Comparison of ENCODE assay signal across 23 cellular contexts in genomic region chr12:27626239-27626638, GRCh38.
DNase-seq lines count a peak whose midpoint lies in the region; ATAC-seq and TF ChIP-seq lines count a peak whose summit lies in the region.
"Had no signal": no experiment of that assay in that cellular context is flagged by ENCODE, and none has a peak within 500 bp of the region (broad histone marks: within the 10 kb centered on the region; RNA-seq: fewer than 3 reads in every experiment).

No MANE protein-coding gene starts in this region.

- intact Hi-C loops in Right ventricle myocardium superior (cut with DNase I) (no loop called here), cardiac septum (cut with DNase I) (no loop called here), testis (cut with DNase I; ENCODE audit: low total_unique reads) (no loop called here)

- H3K27ac Mint-ChIP-seq in endodermal cell, result peak overlapping the region; percentile 3
- H3K27ac Mint-ChIP-seq in T-helper 2 cell treated with Interferon-gamma antibody and Interleukin-4, amounts not matched to agents 5 μg/mL and 100 μg/mL, for 36 hours, result no peak overlapping the region
- H3K27ac Mint-ChIP-seq: stimulated activated naive CD8-positive, alpha-beta T cell treated with anti-CD3 and anti-CD28 coated beads, Interleukin-15, Interleukin-2, amounts not matched to agents 100 ng/mL and 50 ng/mL, for 24 hours had no signal

- H4K8ac ChIP-seq in mesendoderm (ENCODE audit: low read depth, low read length), result no peak overlapping the region

- no peak overlapping the region for H4K5ac ChIP-seq in mesendoderm (ENCODE audit: low read length)

- H3K9me3 Mint-ChIP-seq in endodermal cell, result no peaks in the 10 kb centered on the region
- no peaks in the 10 kb centered on the region for H3K9me3 Mint-ChIP-seq in T-helper 2 cell treated with Interferon-gamma antibody and Interleukin-4, amounts not matched to agents 5 μg/mL and 100 μg/mL, for 36 hours
- H3K9me3 Mint-ChIP-seq: stimulated activated naive CD8-positive, alpha-beta T cell treated with anti-CD3 and anti-CD28 coated beads, Interleukin-15, Interleukin-2, amounts not matched to agents 100 ng/mL and 50 ng/mL, for 24 hours had no signal

- no peak overlapping the region for H3K56ac ChIP-seq in mesendoderm (ENCODE audit: low read length)

- H3K4me3 ChIP-seq in endodermal cell (ENCODE audit: low read length) (no peak overlapping the region), mesendoderm (ENCODE audit: low read length) (no peak overlapping the region), testis (no peak overlapping the region)
- H3K4me3 ChIP-seq: skin epidermis had no signal

- ATAC-seq in Right ventricle myocardium superior (ENCODE audit: poor library complexity), result peak; percentile 26
- ATAC-seq in GM21381 (IDR thresholded peaks at IDR 0.05; ENCODE audit: unreplicated experiment), result no peak
- ATAC-seq: HepG2 had no signal

- peaks cover 4% of the 10 kb centered on the region for H3K79me2 ChIP-seq in mesendoderm (ENCODE audit: control insufficient read depth, insufficient read depth, low read length)

- H3K27me3 Mint-ChIP-seq in endodermal cell (ENCODE audit: insufficient read depth), result no peaks in the 10 kb centered on the region
- peaks cover under 1% of the 10 kb centered on the region for H3K27me3 Mint-ChIP-seq in T-helper 2 cell treated with Interferon-gamma antibody and Interleukin-4, amounts not matched to agents 5 μg/mL and 100 μg/mL, for 36 hours (ENCODE audit: low read depth)
- H3K27me3 Mint-ChIP-seq: naive B cell; stimulated activated naive CD8-positive, alpha-beta T cell treated with anti-CD3 and anti-CD28 coated beads, Interleukin-15, Interleukin-2, amounts not matched to agents 100 ng/mL and 50 ng/mL, for 24 hours had no signal

- H3K9ac ChIP-seq in endodermal cell (ENCODE audit: extremely low read depth, low read length, poor library complexity, severe bottlenecking), result peak overlapping the region; percentile 4
- no peak overlapping the region for H3K9ac ChIP-seq in mesendoderm (ENCODE audit: low read length)

- H2BK120ac ChIP-seq in mesendoderm (ENCODE audit: low read depth, low read length), result no peak overlapping the region

- H3K79me1 ChIP-seq in mesendoderm (ENCODE audit: low read length), result peaks cover 5% of the 10 kb centered on the region

- H3K27me3 ChIP-seq in endodermal cell (ENCODE audit: control insufficient read depth, insufficient read depth, low read length, poor library complexity, severe bottlenecking) (no peaks in the 10 kb centered on the region), mesendoderm (ENCODE audit: insufficient read depth, low read length, poor library complexity) (no peaks in the 10 kb centered on the region), testis (no peaks in the 10 kb centered on the region)

- no peak overlapping the region for H3K23ac ChIP-seq in mesendoderm (ENCODE audit: low read length)

- 83 to 88% methylated on average over 1 to 6 of the region's 6 CpGs for WGBS in endodermal cell (ENCODE audit: insufficient coverage in 1 of 2, insufficient read length in 1 of 2), 2 experiments
- no CpG with 5 or more reads among the region's 6 CpGs for WGBS in mesendoderm (ENCODE audit: extremely low coverage, insufficient coverage, low lambda C conversion rate)
- WGBS in testis, 2 donors, result 90 to 96% methylated on average over 6 of the region's 6 CpGs

- H2AK5ac ChIP-seq in mesendoderm (ENCODE audit: low read length), result no peak overlapping the region

- peaks cover 1% of the 10 kb centered on the region for H3K36me3 Mint-ChIP-seq in endodermal cell (ENCODE audit: low read depth)
- peaks cover 1% of the 10 kb centered on the region for H3K36me3 Mint-ChIP-seq in T-helper 2 cell treated with Interferon-gamma antibody and Interleukin-4, amounts not matched to agents 5 μg/mL and 100 μg/mL, for 36 hours (ENCODE audit: low read depth)
- H3K36me3 Mint-ChIP-seq: naive B cell had no signal

- H3K4me1 ChIP-seq in endodermal cell (ENCODE audit: control insufficient read depth, insufficient read depth, low read length) (no peaks in the 10 kb centered on the region), mesendoderm (ENCODE audit: control insufficient read depth, low read depth, low read length) (no peaks in the 10 kb centered on the region), testis (no peaks in the 10 kb centered on the region)

- TF ChIP-seq POLR2A in testis (IDR thresholded peaks at IDR 0.05), result no peak

- peaks cover 14% of the 10 kb centered on the region for H3K4me1 Mint-ChIP-seq in endodermal cell
- H3K4me1 Mint-ChIP-seq in T-helper 2 cell treated with Interferon-gamma antibody and Interleukin-4, amounts not matched to agents 5 μg/mL and 100 μg/mL, for 36 hours (ENCODE audit: low read depth), result peaks cover 14% of the 10 kb centered on the region

- H3K36me3 ChIP-seq in endodermal cell (ENCODE audit: control insufficient read depth, insufficient read depth, low read length) (peaks cover 5% of the 10 kb centered on the region), mesendoderm (ENCODE audit: control insufficient read depth, insufficient read depth, low read length) (no peaks in the 10 kb centered on the region), testis (ENCODE audit: low read depth, missing control alignments) (no peaks in the 10 kb centered on the region)

- no peak overlapping the region for H2BK5ac ChIP-seq in mesendoderm (ENCODE audit: low read length)

- no peak overlapping the region for H2BK15ac ChIP-seq in mesendoderm (replicated peaks; ENCODE audit: low read depth)

- H3K27ac ChIP-seq in endodermal cell (ENCODE audit: low read depth, low read length), result no peak overlapping the region
- H3K27ac ChIP-seq in mesendoderm (ENCODE audit: low read depth, low read length), result no peak overlapping the region
- no peak overlapping the region for H3K27ac ChIP-seq in testis
- H3K27ac ChIP-seq: C4-2B had no signal

- no peak overlapping the region for H3K18ac ChIP-seq in mesendoderm (ENCODE audit: low read length)

- DNase-seq in Right ventricle myocardium superior, result no peak
- no peak for DNase-seq in cardiac septum (ENCODE audit: low spot score)
- DNase-seq in endodermal cell, result peak; percentile 70
- DNase-seq in mesendoderm, result peak; percentile 23
- no peak for DNase-seq in amygdala (lab: John Stamatoyannopoulos, UW)
- DNase-seq in T-helper 2 cell treated with Interferon-gamma antibody and Interleukin-4, amounts not matched to agents 5 μg/mL and 100 μg/mL, for 36 hours (ENCODE audit: low spot score), result no peak
- DNase-seq in testis, result no peak
- DNase-seq: activated CD4-positive, alpha-beta T cell treated with anti-CD3 and anti-CD28 coated beads for 48 hours; activated CD8-positive, alpha-beta memory T cell treated with anti-CD3 and anti-CD28 coated beads, Interleukin-2, amount 50 U/mL, for 4 hours; cerebellar nuclear complex; effector CD8-positive, alpha-beta T cell; H7; mammary epithelial cell; MM.1S; naive B cell; NCI-H1694 treated with DMSO at 0.1 percent for 48 hours; NCI-H345; stimulated activated CD4-positive, alpha-beta T cell treated with anti-CD3 and anti-CD28 coated beads, Interleukin-2, amount 100 ng/mL, for 48 hours had no signal

- no peak overlapping the region for H3K4me2 ChIP-seq in mesendoderm (ENCODE audit: low read length)

- H3K4me3 Mint-ChIP-seq in endodermal cell, result no peak overlapping the region
- no peak overlapping the region for H3K4me3 Mint-ChIP-seq in T-helper 2 cell treated with Interferon-gamma antibody and Interleukin-4, amounts not matched to agents 5 μg/mL and 100 μg/mL, for 36 hours
- H3K4me3 Mint-ChIP-seq: naive B cell; stimulated activated naive CD8-positive, alpha-beta T cell treated with anti-CD3 and anti-CD28 coated beads, Interleukin-15, Interleukin-2, amounts not matched to agents 100 ng/mL and 50 ng/mL, for 24 hours had no signal

- TF ChIP-seq CTCF in endodermal cell (conservative IDR thresholded peaks at IDR 0.05), result no peak
- no peak for TF ChIP-seq CTCF in testis (IDR thresholded peaks at IDR 0.05)

- H3K9me3 ChIP-seq in endodermal cell (ENCODE audit: control insufficient read depth, low read length) (no peaks in the 10 kb centered on the region), testis (no peaks in the 10 kb centered on the region)

- no peak overlapping the region for H3K4ac ChIP-seq in mesendoderm (ENCODE audit: low read depth, low read length)

Comparison
In these comparisons a context has a peak if more than half of its experiments do, and no peak if none do; other contexts are left out.
1. DNase-seq: peak in endodermal cell (single experiment) and mesendoderm (single experiment); none in Right ventricle myocardium superior (single experiment), cardiac septum (single experiment), amygdala (0 of 56), T-helper 2 cell treated with Interferon-gamma antibody and Interleukin-4, amounts not matched to agents 5 μg/mL and 100 μg/mL, for 36 hours (single experiment) and testis (single experiment).